In genomic region chr12:108734200-108734906, GRCh38 we compare ENCODE assay signal across 8 cellular contexts. TPM values are rescaled to one million over a fixed set of nuclear protein-coding genes. Genes with fewer than 3 reads are reported as not detected.
DNase-seq lines count a peak whose midpoint lies in the region; ATAC-seq, FAIRE-seq and TF ChIP-seq lines count a peak whose summit lies in the region.

No MANE protein-coding gene starts in this region.

- peaks cover 2% of the 10 kb centered on the region for H3K36me3 Mint-ChIP-seq in activated naive CD8-positive, alpha-beta T cell treated with anti-CD3 and anti-CD28 coated beads, Interleukin-2, amount 10 ng/mL, durations not matched to agents 7 days and 5 days
- H3K36me3 Mint-ChIP-seq in activated naive CD8-positive, alpha-beta T cell treated with anti-CD3 and anti-CD28 coated beads for 36 hours = no peaks in the 10 kb centered on the region

- H3K9ac ChIP-seq in H1 (replicated peaks in 1 of 4; ENCODE audit: extremely low read depth in 1 of 4, low read depth in 3 of 4, low read length in 3 of 4) (no peak overlapping the region), trophoblast cell (ENCODE audit: low read length) (no peak overlapping the region)

- H3K14ac ChIP-seq in H1 (ENCODE audit: insufficient read length) (no peak overlapping the region), trophoblast cell (ENCODE audit: low read length) (no peak overlapping the region)

- no peaks in the 10 kb centered on the region for H3K9me2 ChIP-seq in PC-9 (ENCODE audit: insufficient read depth)

- H4K20me1 ChIP-seq in PC-9 (ENCODE audit: insufficient read depth) = no peaks in the 10 kb centered on the region
- H4K20me1 ChIP-seq in H1 (replicated peaks in 1 of 2; ENCODE audit: control insufficient read depth in 1 of 2, insufficient read depth in 2 of 2, low read length in 2 of 2) = peaks cover 0 to 4% of the 10 kb centered on the region in 2 experiments

- no peak overlapping the region for H3K56ac ChIP-seq in H1 (replicated peaks; ENCODE audit: insufficient read length, low read depth, low read length)

- H3K4me3 Mint-ChIP-seq in activated naive CD8-positive, alpha-beta T cell treated with anti-CD3 and anti-CD28 coated beads, Interleukin-2, amount 10 ng/mL, durations not matched to agents 7 days and 5 days = no peak overlapping the region
- H3K4me3 Mint-ChIP-seq in activated naive CD8-positive, alpha-beta T cell treated with anti-CD3 and anti-CD28 coated beads for 36 hours = no peak overlapping the region

- H3K4ac ChIP-seq in H1 (replicated peaks; ENCODE audit: insufficient read length, low read depth, low read length) (no peak overlapping the region), trophoblast cell (ENCODE audit: low read depth, low read length) (no peak overlapping the region)

- POLR2A ChIA-PET in activated naive CD8-positive, alpha-beta T cell treated with anti-CD3 and anti-CD28 coated beads, Interleukin-2, amount 10 ng/mL, durations not matched to agents 7 days and 5 days (lab: Charles Lee) = interaction anchor here (0.6 to 1.0 kb wide), 2 partner anchors 101 to 102 kb away, joined by 3 to 4 read pairs; partner anchors contain the start of gene SELPLG
- POLR2A ChIA-PET in PC-9 (lab: Charles Lee; ENCODE audit: unreplicated experiment) = interaction anchor here (0.5 kb wide), 1 partner anchor 1876 kb away, joined by 5 read pairs; no protein-coding TSS in a partner anchor
- POLR2A ChIA-PET in H1 (lab: Charles Lee; ENCODE audit: partially characterized antibody) = interaction anchor here (0.6 kb wide), 1 partner anchor 12 kb away, joined by 4 read pairs; no protein-coding TSS in a partner anchor

- H3K23ac ChIP-seq in H1 (ENCODE audit: insufficient read length) (no peak overlapping the region), trophoblast cell (ENCODE audit: low read length) (no peak overlapping the region)

- H4K8ac ChIP-seq in H1 (ENCODE audit: extremely low read depth, insufficient read depth, low read length) (no peak overlapping the region), trophoblast cell (ENCODE audit: low read depth, low read length) (no peak overlapping the region)

- H4K91ac ChIP-seq in H1 (replicated peaks; ENCODE audit: insufficient read length, low read length) (no peak overlapping the region), trophoblast cell (ENCODE audit: low read depth, low read length) (no peak overlapping the region)

- intact Hi-C loops in PC-9 (cut with micrococcal nuclease; ENCODE audit: unreplicated experiment) = loop anchor here (5.0 kb wide), 2 partner anchors 98 to 123 kb away; partner anchors contain the start of gene SSH1

- no peak for DNase-seq in activated naive CD8-positive, alpha-beta T cell treated with anti-CD3 and anti-CD28 coated beads, Interleukin-2, amount 10 ng/mL, durations not matched to agents 7 days and 5 days
- no peak for DNase-seq in activated naive CD8-positive, alpha-beta T cell treated with anti-CD3 and anti-CD28 coated beads for 36 hours
- DNase-seq in PC-9 = peak; percentile 55 to 94
- no peak for DNase-seq in H1 (ENCODE audit: low read depth in 1 of 2, low spot score in 2 of 2)
- peak; percentile 96 to 99 for DNase-seq in trophoblast cell
- DNase-seq in COR-L47 (lab: John Stamatoyannopoulos, UW) = no peak
- DNase-seq in GOT3 (lab: John Stamatoyannopoulos, UW) = no peak

- TF ChIP-seq CTCF in PC-9 (conservative IDR thresholded peaks at IDR 0.05) (no peak), H1 (IDR thresholded peaks at IDR 0.05; ENCODE audit: control extremely low read depth in 1 of 3, insufficient read depth in 1 of 3, low read depth in 1 of 3, low read length in 3 of 3) (no peak)

- no peaks in the 10 kb centered on the region for H3K36me3 ChIP-seq in PC-9 (ENCODE audit: low read depth)
- H3K36me3 ChIP-seq in H1 (ENCODE audit: control insufficient read depth in 2 of 4, insufficient read depth in 4 of 4, low read length in 3 of 4) = no peaks in the 10 kb centered on the region
- no peaks in the 10 kb centered on the region for H3K36me3 ChIP-seq in trophoblast cell (ENCODE audit: control insufficient read depth in 1 of 2, insufficient read depth in 2 of 2, low read length in 2 of 2)

- no peak overlapping the region for H2BK20ac ChIP-seq in H1 (ENCODE audit: low read length)

- TF ChIP-seq RAD21 in H1 (IDR thresholded peaks at IDR 0.05 in 1 of 2, conservative IDR thresholded peaks at IDR 0.05 in 1 of 2; ENCODE audit: low read depth in 2 of 2, low read length in 2 of 2) = no peak

- peaks cover 35% of the 10 kb centered on the region for H3F3A ChIP-seq in PC-9 (ENCODE audit: insufficient read depth, low read depth)

- H3K4me1 ChIP-seq in PC-9 (replicated peaks; ENCODE audit: insufficient read depth) = peaks cover 29% of the 10 kb centered on the region
- peaks cover 0 to 5% (median 2%) of the 10 kb centered on the region in 4 experiments; a peak in 3 of 7 replicates for H3K4me1 ChIP-seq in H1 (replicated peaks in 1 of 4; ENCODE audit: control insufficient read depth in 3 of 4, insufficient read depth in 4 of 4, low read length in 3 of 4)
- peaks cover 0 to 9% of the 10 kb centered on the region in 2 experiments for H3K4me1 ChIP-seq in trophoblast cell (ENCODE audit: control insufficient read depth in 1 of 2, insufficient read depth in 2 of 2, low read length in 2 of 2)

- CTCF ChIA-PET in PC-9 (lab: Charles Lee) (no interaction called here), H1 (lab: Charles Lee; ENCODE audit: partially characterized antibody) (interaction anchor here (0.7 to 4.3 kb wide), 5 partner anchors 9 to 1199 kb away, joined by 4 to 29 read pairs (median 5); no protein-coding TSS in a partner anchor)

- H3K27ac Mint-ChIP-seq in activated naive CD8-positive, alpha-beta T cell treated with anti-CD3 and anti-CD28 coated beads, Interleukin-2, amount 10 ng/mL, durations not matched to agents 7 days and 5 days = peak overlapping the region; percentile 44
- H3K27ac Mint-ChIP-seq in activated naive CD8-positive, alpha-beta T cell treated with anti-CD3 and anti-CD28 coated beads for 36 hours = no peak overlapping the region

- WGBS in H1 (ENCODE audit: extremely low coverage in 1 of 2, insufficient coverage in 1 of 2, insufficient read length in 1 of 2, insufficient replicate concordance in 2 of 2, low coverage in 1 of 2, low lambda C conversion rate in 2 of 2, missing lambda C conversion rate in 1 of 2), 2 experiments = 79% methylated on average over 9 of the region's 9 CpGs; no CpG with 5 or more reads in 1 of the 2 experiments
- WGBS in trophoblast cell (ENCODE audit: extremely low coverage, insufficient coverage, insufficient read length) = no CpG with 5 or more reads among the region's 9 CpGs

- H3K27ac ChIP-seq in PC-9 (peak overlapping the region; percentile 79), H1 (ENCODE audit: low read depth, low read length) (no peak overlapping the region), trophoblast cell (ENCODE audit: low read depth, low read length) (peak overlapping the region; percentile 12)

- H2BK5ac ChIP-seq in H1 (ENCODE audit: low read depth, low read length) (no peak overlapping the region), trophoblast cell (ENCODE audit: low read depth, low read length, poor library complexity) (no peak overlapping the region)

- H2BK12ac ChIP-seq in H1 (ENCODE audit: low read depth, low read length) (no peak overlapping the region), trophoblast cell (ENCODE audit: low read length) (no peak overlapping the region)

- H3K27me3 ChIP-seq in PC-9 (ENCODE audit: insufficient read depth, low read depth) (no peaks in the 10 kb centered on the region), H1 (replicated peaks in 1 of 4; ENCODE audit: control insufficient read depth in 3 of 4, extremely low read depth in 1 of 4, insufficient read depth in 3 of 4, low read length in 3 of 4) (no peaks in the 10 kb centered on the region), trophoblast cell (ENCODE audit: insufficient read depth, low read length) (no peaks in the 10 kb centered on the region)

- no peak overlapping the region for H4K5ac ChIP-seq in H1 (ENCODE audit: insufficient read length, low read depth, low read length)

- H2BK120ac ChIP-seq in H1 (replicated peaks; ENCODE audit: low read depth, low read length) (peak overlapping the region; percentile 70), trophoblast cell (ENCODE audit: insufficient read depth, low read length, poor library complexity) (no peak overlapping the region)

- BruUV-seq in PC-9 (replicated peaks; lab: Mats Ljungman, UMichigan) = no TSS peak

- TF ChIP-seq POLR2A in H1 (IDR thresholded peaks at IDR 0.05; ENCODE audit: control extremely low read depth in 1 of 2, low read depth in 2 of 2, low read length in 2 of 2) = no peak

- H3K23me2 ChIP-seq in H1 (ENCODE audit: low read depth, low read length) = peaks cover 5% of the 10 kb centered on the region

- no peaks in the 10 kb centered on the region for H3K9me3 Mint-ChIP-seq in activated naive CD8-positive, alpha-beta T cell treated with anti-CD3 and anti-CD28 coated beads, Interleukin-2, amount 10 ng/mL, durations not matched to agents 7 days and 5 days
- no peaks in the 10 kb centered on the region for H3K9me3 Mint-ChIP-seq in activated naive CD8-positive, alpha-beta T cell treated with anti-CD3 and anti-CD28 coated beads for 36 hours

- no peaks in the 10 kb centered on the region for H3K79me1 ChIP-seq in H1 (ENCODE audit: low read depth, low read length)
- H3K79me1 ChIP-seq in trophoblast cell (ENCODE audit: low read length) = peaks cover 20% of the 10 kb centered on the region

- TF ChIP-seq EP300 in H1 (IDR thresholded peaks at IDR 0.05; ENCODE audit: borderline replicate concordance in 1 of 2, low read depth in 2 of 2, low read length in 2 of 2) = no peak

- no peak overlapping the region for H3K18ac ChIP-seq in H1 (ENCODE audit: extremely low read depth, low read length)
- H3K18ac ChIP-seq in trophoblast cell (ENCODE audit: low read length) = no peak overlapping the region

- H3K27me3 Mint-ChIP-seq in activated naive CD8-positive, alpha-beta T cell treated with anti-CD3 and anti-CD28 coated beads, Interleukin-2, amount 10 ng/mL, durations not matched to agents 7 days and 5 days = no peaks in the 10 kb centered on the region
- H3K27me3 Mint-ChIP-seq in activated naive CD8-positive, alpha-beta T cell treated with anti-CD3 and anti-CD28 coated beads for 36 hours = no peaks in the 10 kb centered on the region

- H4K12ac ChIP-seq in trophoblast cell (ENCODE audit: low read depth, low read length) = no peak overlapping the region

- no peak for FAIRE-seq in H1 (lab: Jason Lieb, UNC)

- no peaks in the 10 kb centered on the region for H3K9me3 ChIP-seq in PC-9 (ENCODE audit: insufficient read depth, low read depth)
- H3K9me3 ChIP-seq in H1 (ENCODE audit: insufficient read depth in 2 of 2, low read depth in 1 of 2, low read length in 1 of 2) = peaks cover 0 to 3% of the 10 kb centered on the region in 2 experiments; a peak in 1 of 4 replicates
- no peaks in the 10 kb centered on the region for H3K9me3 ChIP-seq in trophoblast cell (ENCODE audit: insufficient read depth, low read depth, low read length)

- no peak for ATAC-seq in activated naive CD8-positive, alpha-beta T cell treated with anti-CD3 and anti-CD28 coated beads, Interleukin-2, amount 10 ng/mL, durations not matched to agents 7 days and 5 days (ENCODE audit: low read depth)
- no peak for ATAC-seq in HG03095 (IDR thresholded peaks at IDR 0.05; ENCODE audit: unreplicated experiment)

- peak overlapping the region; percentile 10; the same call in 1 of the 2 replicates for H2BK15ac ChIP-seq in H1 (ENCODE audit: low read length)

- no peak overlapping the region for H2AK5ac ChIP-seq in H1 (ENCODE audit: low read depth, low read length)
- no peak overlapping the region for H2AK5ac ChIP-seq in trophoblast cell (ENCODE audit: low read length)

- H3K4me3 ChIP-seq in PC-9 (no peak overlapping the region), H1 (ENCODE audit: extremely low read depth in 1 of 4, insufficient read depth in 2 of 4, low read depth in 3 of 4, low read length in 4 of 4) (no peak overlapping the region), trophoblast cell (ENCODE audit: low read depth, low read length) (no peak overlapping the region)

- H3K79me2 ChIP-seq in PC-9 (ENCODE audit: low read depth) (peaks cover 10% of the 10 kb centered on the region), H1 (ENCODE audit: control insufficient read depth in 1 of 2, insufficient read depth in 2 of 2, low read length in 2 of 2) (peaks cover 2 to 10% of the 10 kb centered on the region in 2 experiments; a peak in 3 of 4 replicates), trophoblast cell (ENCODE audit: control insufficient read depth, insufficient read depth, low read length, poor library complexity) (peaks cover 13% of the 10 kb centered on the region)

- H3K4me2 ChIP-seq in PC-9 (peak overlapping the region; percentile 38), H1 (ENCODE audit: insufficient read depth in 1 of 2, low read depth in 2 of 2, low read length in 2 of 2) (no peak overlapping the region), trophoblast cell (ENCODE audit: low read length) (no peak overlapping the region)

- H2AFZ ChIP-seq in PC-9 = no peak overlapping the region
- H2AFZ ChIP-seq in H1 (ENCODE audit: low read length) = peak overlapping the region; percentile 36; the same call in 1 of the 2 replicates
- H2AFZ ChIP-seq in trophoblast cell (ENCODE audit: insufficient read depth, low read length, poor library complexity) = no peak overlapping the region

- H3K4me1 Mint-ChIP-seq in activated naive CD8-positive, alpha-beta T cell treated with anti-CD3 and anti-CD28 coated beads, Interleukin-2, amount 10 ng/mL, durations not matched to agents 7 days and 5 days = peaks cover 29% of the 10 kb centered on the region
- peaks cover 26% of the 10 kb centered on the region for H3K4me1 Mint-ChIP-seq in activated naive CD8-positive, alpha-beta T cell treated with anti-CD3 and anti-CD28 coated beads for 36 hours

RNA-seq across cellular contexts. Expression of gene CORO1C, which starts 3.0 kb away (rescaled TPM):
- total RNA-seq in activated naive CD8-positive, alpha-beta T cell treated with anti-CD3 and anti-CD28 coated beads, Interleukin-2, amount 10 ng/mL, durations not matched to agents 7 days and 5 days = 10 to 100 TPM; 47.4 to 53.7 TPM
- 10 to 100 TPM; 87.4 to 90.6 TPM for total RNA-seq in activated naive CD8-positive, alpha-beta T cell treated with anti-CD3 and anti-CD28 coated beads for 36 hours
- 122 and 139 TPM in 2 replicates for total RNA-seq in PC-9 (2021)
- total RNA-seq in H1 (2021; fragmentation: NEBNext Ultra II Directional; extraction: Animal tissue kit (Norgen Biotek cat#: 25700)) = 120 and 130 TPM in 2 replicates
- polyA plus RNA-seq in H1 (2011; rRNA removed) = 71.7 and 72.7 TPM in 2 replicates
- 77.4 TPM for polyA plus RNA-seq in H1 (2011; cell fraction: cytosol; rRNA removed)
- polyA plus RNA-seq in H1 (2011; cell fraction: nucleus; rRNA removed) = 64.4 TPM
- 74.9 to 102 TPM (median 86.3 TPM) in 4 replicates for polyA plus RNA-seq in H1 (2012, experiment 1 of 2)
- polyA plus RNA-seq in H1 (2012, experiment 2 of 2) = 7.2 TPM
- polyA plus RNA-seq in H1 (2013, experiment 1 of 2) = 67.3 TPM
- 69.1 TPM for polyA plus RNA-seq in H1 (2013, experiment 2 of 2)
- polyA minus RNA-seq in H1 (2011; rRNA and poly(A)+ RNA removed) = 378 and 431 TPM in 2 replicates
- 104 TPM for polyA minus RNA-seq in H1 (2011; cell fraction: cytosol; rRNA and poly(A)+ RNA removed)
- 107 TPM for polyA minus RNA-seq in H1 (2011; cell fraction: nucleus; rRNA and poly(A)+ RNA removed)
- 213 and 229 TPM in 2 replicates for polyA plus RNA-seq in trophoblast cell (2013)

Comparison
In these comparisons a context has a peak if more than half of its experiments do, and no peak if none do; other contexts are left out.
1. DNase-seq: peak in PC-9 (2 of 2) and trophoblast cell (2 of 2); none in activated naive CD8-positive, alpha-beta T cell treated with anti-CD3 and anti-CD28 coated beads, Interleukin-2, amount 10 ng/mL, durations not matched to agents 7 days and 5 days (single experiment), activated naive CD8-positive, alpha-beta T cell treated with anti-CD3 and anti-CD28 coated beads for 36 hours (single experiment), H1 (0 of 2), COR-L47 (single experiment) and GOT3 (single experiment).